1 cellular context compared by ENCODE assay signal in the genomic region with DNA sequence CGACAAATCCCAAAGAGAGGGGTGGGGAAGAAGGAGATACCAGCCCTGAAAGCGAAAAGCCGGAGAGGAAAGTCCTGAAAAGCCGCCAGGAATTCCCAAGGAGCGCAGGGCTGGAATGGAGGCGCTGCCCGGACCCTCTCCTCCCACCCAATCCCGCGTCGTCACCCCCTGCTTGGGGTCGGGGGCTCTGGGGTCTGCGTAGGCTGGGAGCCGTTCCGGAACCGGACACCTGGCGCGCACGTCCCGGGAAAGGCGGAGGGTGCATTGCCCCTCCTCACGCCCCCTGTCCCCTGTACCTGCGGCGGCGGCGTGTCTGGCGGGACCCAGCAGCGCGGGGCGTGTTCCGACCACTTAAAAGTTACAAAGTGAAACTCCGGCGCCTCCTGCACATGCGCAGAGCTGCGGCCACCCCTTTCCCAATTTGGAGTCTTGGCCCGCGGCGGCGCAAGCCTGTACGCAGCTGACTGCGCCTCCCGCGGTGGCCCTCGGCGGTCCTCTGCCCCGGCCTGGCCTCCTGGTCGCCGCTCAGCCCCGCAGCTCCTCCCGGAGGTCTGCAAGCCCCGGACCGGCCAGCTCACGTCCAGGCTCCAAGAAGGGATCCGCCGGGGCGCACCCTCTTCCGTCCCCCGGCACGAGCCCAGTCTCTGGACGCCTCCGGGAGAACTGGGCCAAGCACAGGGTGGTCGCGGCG.
TF ChIP-seq lines count a peak whose summit lies in the region.

Gene TMEM63A (minus strand): TSS at position 373 of the 691 bp plus-strand sequence. CDS start 4,800 bp downstream, outside the sequence.

TF ChIP-seq in K562, 482 proteins besides CTCF, POLR2A, EP300 and RAD21 (continued from another document and continues in another):
- TF ChIP-seq CEBPZ (IDR thresholded peaks at IDR 0.05; ENCODE audit: borderline replicate concordance, low read depth, low read length) = no peak
- no peak for TF ChIP-seq ZNF232 (CRISPR knock-in tag; IDR thresholded peaks at IDR 0.05)
- TF ChIP-seq TEAD4 (IDR thresholded peaks at IDR 0.05; ENCODE audit: low read length) = no peak
- 0 out of 2 replicates have a peak, but pooled peaks have one; percentile 56 for TF ChIP-seq TEAD4 (CRISPR knock-in tag; IDR thresholded peaks at IDR 0.05; ENCODE audit: borderline replicate concordance)
- TF ChIP-seq SRF (CRISPR knock-in tag; IDR thresholded peaks at IDR 0.05) = peak in 1 of 2 experiments; percentile 94
- peak; percentile 8; the same call in 1 of the 2 replicates for TF ChIP-seq PML (IDR thresholded peaks at IDR 0.05; ENCODE audit: low read length)
- peak; percentile 69; the same call in 1 of the 2 replicates for TF ChIP-seq EP400 (IDR thresholded peaks at IDR 0.05)
- TF ChIP-seq CHD1 (IDR thresholded peaks at IDR 0.05; ENCODE audit: low read length) = no peak
- TF ChIP-seq, protein P1, sequence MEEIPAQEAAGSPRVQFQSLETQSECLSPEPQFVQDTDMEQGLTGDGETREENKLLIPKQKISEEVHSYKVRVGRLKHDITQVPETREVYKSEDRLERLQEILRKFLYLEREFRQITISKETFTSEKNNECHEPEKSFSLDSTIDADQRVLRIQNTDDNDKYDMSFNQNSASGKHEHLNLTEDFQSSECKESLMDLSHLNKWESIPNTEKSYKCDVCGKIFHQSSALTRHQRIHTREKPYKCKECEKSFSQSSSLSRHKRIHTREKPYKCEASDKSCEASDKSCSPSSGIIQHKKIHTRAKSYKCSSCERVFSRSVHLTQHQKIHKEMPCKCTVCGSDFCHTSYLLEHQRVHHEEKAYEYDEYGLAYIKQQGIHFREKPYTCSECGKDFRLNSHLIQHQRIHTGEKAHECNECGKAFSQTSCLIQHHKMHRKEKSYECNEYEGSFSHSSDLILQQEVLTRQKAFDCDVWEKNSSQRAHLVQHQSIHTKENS (CRISPR knock-in tag; IDR thresholded peaks at IDR 0.05) = no peak
- no peak for TF ChIP-seq ZNF695 (CRISPR knock-in tag; IDR thresholded peaks at IDR 0.05)
- TF ChIP-seq RAD51 (IDR thresholded peaks at IDR 0.05; ENCODE audit: borderline replicate concordance, low read depth) = no peak
- 0 out of 2 replicates have a peak, but pooled peaks have one; percentile 3 for TF ChIP-seq SMC3 (conservative IDR thresholded peaks at IDR 0.05; ENCODE audit: insufficient read depth, low read depth, low read length)
- 0 out of 2 replicates have a peak, but pooled peaks have one; percentile 46 for TF ChIP-seq SIN3B (IDR thresholded peaks at IDR 0.05; ENCODE audit: low read depth)
- 0 out of 2 replicates have a peak, but pooled peaks have one; percentile 25 for TF ChIP-seq MYNN (IDR thresholded peaks at IDR 0.05)
- no peak for TF ChIP-seq MYNN (CRISPR knock-in tag; IDR thresholded peaks at IDR 0.05)
- TF ChIP-seq, protein P2, sequence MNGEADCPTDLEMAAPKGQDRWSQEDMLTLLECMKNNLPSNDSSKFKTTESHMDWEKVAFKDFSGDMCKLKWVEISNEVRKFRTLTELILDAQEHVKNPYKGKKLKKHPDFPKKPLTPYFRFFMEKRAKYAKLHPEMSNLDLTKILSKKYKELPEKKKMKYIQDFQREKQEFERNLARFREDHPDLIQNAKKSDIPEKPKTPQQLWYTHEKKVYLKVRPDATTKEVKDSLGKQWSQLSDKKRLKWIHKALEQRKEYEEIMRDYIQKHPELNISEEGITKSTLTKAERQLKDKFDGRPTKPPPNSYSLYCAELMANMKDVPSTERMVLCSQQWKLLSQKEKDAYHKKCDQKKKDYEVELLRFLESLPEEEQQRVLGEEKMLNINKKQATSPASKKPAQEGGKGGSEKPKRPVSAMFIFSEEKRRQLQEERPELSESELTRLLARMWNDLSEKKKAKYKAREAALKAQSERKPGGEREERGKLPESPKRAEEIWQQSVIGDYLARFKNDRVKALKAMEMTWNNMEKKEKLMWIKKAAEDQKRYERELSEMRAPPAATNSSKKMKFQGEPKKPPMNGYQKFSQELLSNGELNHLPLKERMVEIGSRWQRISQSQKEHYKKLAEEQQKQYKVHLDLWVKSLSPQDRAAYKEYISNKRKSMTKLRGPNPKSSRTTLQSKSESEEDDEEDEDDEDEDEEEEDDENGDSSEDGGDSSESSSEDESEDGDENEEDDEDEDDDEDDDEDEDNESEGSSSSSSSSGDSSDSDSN (IDR thresholded peaks at IDR 0.05; ENCODE audit: borderline replicate concordance in 1 of 2, low read depth in 2 of 2, low read length in 2 of 2) = peak; percentile 98
- TF ChIP-seq RUNX1 (IDR thresholded peaks at IDR 0.05; ENCODE audit: low read depth) = no peak
- TF ChIP-seq ZNF23 (CRISPR knock-in tag; IDR thresholded peaks at IDR 0.05) = no peak
- TF ChIP-seq MEIS2 (IDR thresholded peaks at IDR 0.05; ENCODE audit: partially characterized antibody) = peak; percentile 91
- TF ChIP-seq, protein P3, sequence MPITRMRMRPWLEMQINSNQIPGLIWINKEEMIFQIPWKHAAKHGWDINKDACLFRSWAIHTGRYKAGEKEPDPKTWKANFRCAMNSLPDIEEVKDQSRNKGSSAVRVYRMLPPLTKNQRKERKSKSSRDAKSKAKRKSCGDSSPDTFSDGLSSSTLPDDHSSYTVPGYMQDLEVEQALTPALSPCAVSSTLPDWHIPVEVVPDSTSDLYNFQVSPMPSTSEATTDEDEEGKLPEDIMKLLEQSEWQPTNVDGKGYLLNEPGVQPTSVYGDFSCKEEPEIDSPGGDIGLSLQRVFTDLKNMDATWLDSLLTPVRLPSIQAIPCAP (CRISPR knock-in tag; IDR thresholded peaks at IDR 0.05; ENCODE audit: borderline replicate concordance) = no peak
- TF ChIP-seq ELF2 (CRISPR knock-in tag; IDR thresholded peaks at IDR 0.05) = peak; percentile 48; the same call in 1 of the 2 replicates
- peak; percentile 57; the same call in 1 of the 2 replicates for TF ChIP-seq L3MBTL2 (IDR thresholded peaks at IDR 0.05)
- no peak for TF ChIP-seq ZNF639 (CRISPR knock-in tag; conservative IDR thresholded peaks at IDR 0.05 in 1 of 2, IDR thresholded peaks at IDR 0.05 in 1 of 2)
- no peak for TF ChIP-seq SOX6 (IDR thresholded peaks at IDR 0.05)
- no peak for TF ChIP-seq CBX2 (IDR thresholded peaks at IDR 0.05; ENCODE audit: insufficient read depth, low read length, poor library complexity, severe bottlenecking)
- TF ChIP-seq GMEB1 (CRISPR knock-in tag; IDR thresholded peaks at IDR 0.05) = peak; percentile 65; the same call in 1 of the 2 replicates
- TF ChIP-seq POLR2AphosphoS5 (IDR thresholded peaks at IDR 0.05; ENCODE audit: control insufficient read depth, insufficient read depth, low read depth, low read length) = peak; percentile 47
- TF ChIP-seq MYC (IDR thresholded peaks at IDR 0.05; ENCODE audit: low read depth, low read length) = peak; percentile 54; the same call in 1 of the 2 replicates
- TF ChIP-seq MYC (CRISPR knock-in tag; IDR thresholded peaks at IDR 0.05; ENCODE audit: borderline replicate concordance, low read depth) = no peak
- no peak; the same call in 1 of the 2 replicates for TF ChIP-seq RERE (CRISPR knock-in tag; IDR thresholded peaks at IDR 0.05; ENCODE audit: borderline replicate concordance)
- TF ChIP-seq HDAC8 (tag; IDR thresholded peaks at IDR 0.05) = peak; percentile 15; the same call in 1 of the 2 replicates
- no peak for TF ChIP-seq FOSL1 (tag; conservative IDR thresholded peaks at IDR 0.05)
- no peak for TF ChIP-seq ELF4 (CRISPR knock-in tag; IDR thresholded peaks at IDR 0.05)
- no peak for TF ChIP-seq MCM3 (IDR thresholded peaks at IDR 0.05)
- peak; percentile 83 for TF ChIP-seq ZNF263 (CRISPR knock-in tag; IDR thresholded peaks at IDR 0.05; ENCODE audit: borderline replicate concordance)
- 0 out of 4 replicates have a peak, but pooled peaks of 1 of the 2 experiments have one; percentile 16 for TF ChIP-seq RCOR1 (IDR thresholded peaks at IDR 0.05; ENCODE audit: borderline replicate concordance in 1 of 2, low read depth in 2 of 2, low read length in 2 of 2)
- peak in 1 of 3 experiments; percentile 68 for TF ChIP-seq YY1 (IDR thresholded peaks at IDR 0.05; ENCODE audit: borderline replicate concordance in 1 of 3, control insufficient read depth in 1 of 3, extremely low read depth in 1 of 3, insufficient read depth in 3 of 3, insufficient read length in 1 of 3, insufficient replicate concordance in 2 of 3, low read depth in 1 of 3, low read length in 2 of 3)
- TF ChIP-seq NRF1 (conservative IDR thresholded peaks at IDR 0.05 in 1 of 2, IDR thresholded peaks at IDR 0.05 in 1 of 2) = peak; percentile 99
- TF ChIP-seq FOXA3 (CRISPR knock-in tag; conservative IDR thresholded peaks at IDR 0.05 in 1 of 2, IDR thresholded peaks at IDR 0.05 in 1 of 2) = peak in 1 of 2 experiments; percentile 64; a peak in 1 of 4 replicates
